In the genomic region with DNA sequence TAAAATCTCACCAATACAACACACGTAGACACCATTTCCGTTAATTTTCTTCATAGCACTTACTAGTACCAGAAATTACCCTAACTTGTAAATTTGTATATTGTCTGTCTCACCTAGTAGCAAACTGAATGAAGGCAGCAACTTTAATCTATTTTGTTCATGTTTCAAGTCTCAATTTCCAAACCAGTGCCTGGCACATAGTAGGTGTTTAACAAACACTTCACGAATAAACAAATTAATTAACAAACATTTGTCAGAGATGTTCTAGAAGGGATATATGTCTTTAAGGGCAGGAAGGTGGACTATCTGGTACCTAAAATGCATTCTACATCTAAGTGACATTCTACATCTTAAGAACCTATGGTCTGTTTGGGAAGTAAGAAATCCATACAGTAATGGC, we compare ENCODE assay signal across 1 cellular context.
TF ChIP-seq lines count a peak whose summit lies in the region.

No MANE protein-coding gene starts in this region.

TF ChIP-seq in SK-N-SH, 30 proteins besides CTCF, POLR2A, EP300 and RAD21 (continued from another document):
- TF ChIP-seq, protein P1, sequence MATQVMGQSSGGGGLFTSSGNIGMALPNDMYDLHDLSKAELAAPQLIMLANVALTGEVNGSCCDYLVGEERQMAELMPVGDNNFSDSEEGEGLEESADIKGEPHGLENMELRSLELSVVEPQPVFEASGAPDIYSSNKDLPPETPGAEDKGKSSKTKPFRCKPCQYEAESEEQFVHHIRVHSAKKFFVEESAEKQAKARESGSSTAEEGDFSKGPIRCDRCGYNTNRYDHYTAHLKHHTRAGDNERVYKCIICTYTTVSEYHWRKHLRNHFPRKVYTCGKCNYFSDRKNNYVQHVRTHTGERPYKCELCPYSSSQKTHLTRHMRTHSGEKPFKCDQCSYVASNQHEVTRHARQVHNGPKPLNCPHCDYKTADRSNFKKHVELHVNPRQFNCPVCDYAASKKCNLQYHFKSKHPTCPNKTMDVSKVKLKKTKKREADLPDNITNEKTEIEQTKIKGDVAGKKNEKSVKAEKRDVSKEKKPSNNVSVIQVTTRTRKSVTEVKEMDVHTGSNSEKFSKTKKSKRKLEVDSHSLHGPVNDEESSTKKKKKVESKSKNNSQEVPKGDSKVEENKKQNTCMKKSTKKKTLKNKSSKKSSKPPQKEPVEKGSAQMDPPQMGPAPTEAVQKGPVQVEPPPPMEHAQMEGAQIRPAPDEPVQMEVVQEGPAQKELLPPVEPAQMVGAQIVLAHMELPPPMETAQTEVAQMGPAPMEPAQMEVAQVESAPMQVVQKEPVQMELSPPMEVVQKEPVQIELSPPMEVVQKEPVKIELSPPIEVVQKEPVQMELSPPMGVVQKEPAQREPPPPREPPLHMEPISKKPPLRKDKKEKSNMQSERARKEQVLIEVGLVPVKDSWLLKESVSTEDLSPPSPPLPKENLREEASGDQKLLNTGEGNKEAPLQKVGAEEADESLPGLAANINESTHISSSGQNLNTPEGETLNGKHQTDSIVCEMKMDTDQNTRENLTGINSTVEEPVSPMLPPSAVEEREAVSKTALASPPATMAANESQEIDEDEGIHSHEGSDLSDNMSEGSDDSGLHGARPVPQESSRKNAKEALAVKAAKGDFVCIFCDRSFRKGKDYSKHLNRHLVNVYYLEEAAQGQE (IDR thresholded peaks at IDR 0.05; ENCODE audit: low read depth, low read length): no peak
- TF ChIP-seq TAF1 (IDR thresholded peaks at IDR 0.05; ENCODE audit: borderline replicate concordance, low read depth, low read length) (no peak), ELF1 (IDR thresholded peaks at IDR 0.05) (no peak), RCOR1 (IDR thresholded peaks at IDR 0.05; ENCODE audit: low read length) (no peak), RXRA (IDR thresholded peaks at IDR 0.05; ENCODE audit: borderline replicate concordance, low read depth) (no peak), CHD2 (IDR thresholded peaks at IDR 0.05; ENCODE audit: low read length, partially characterized antibody) (no peak), FOXM1 (IDR thresholded peaks at IDR 0.05; ENCODE audit: low read depth) (no peak), SIN3A (IDR thresholded peaks at IDR 0.05; ENCODE audit: borderline replicate concordance, low read depth, low read length) (no peak), SMC3 (IDR thresholded peaks at IDR 0.05; ENCODE audit: low read depth, low read length) (no peak), MXI1 (IDR thresholded peaks at IDR 0.05; ENCODE audit: low read depth, low read length) (no peak), POLR2AphosphoS5 (IDR thresholded peaks at IDR 0.05; ENCODE audit: low read depth, low read length) (no peak)
- TF ChIP-seq, protein P2, sequence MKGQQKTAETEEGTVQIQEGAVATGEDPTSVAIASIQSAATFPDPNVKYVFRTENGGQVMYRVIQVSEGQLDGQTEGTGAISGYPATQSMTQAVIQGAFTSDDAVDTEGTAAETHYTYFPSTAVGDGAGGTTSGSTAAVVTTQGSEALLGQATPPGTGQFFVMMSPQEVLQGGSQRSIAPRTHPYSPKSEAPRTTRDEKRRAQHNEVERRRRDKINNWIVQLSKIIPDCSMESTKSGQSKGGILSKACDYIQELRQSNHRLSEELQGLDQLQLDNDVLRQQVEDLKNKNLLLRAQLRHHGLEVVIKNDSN (IDR thresholded peaks at IDR 0.05; ENCODE audit: borderline replicate concordance, low read depth): no peak
- TF ChIP-seq, protein P3, sequence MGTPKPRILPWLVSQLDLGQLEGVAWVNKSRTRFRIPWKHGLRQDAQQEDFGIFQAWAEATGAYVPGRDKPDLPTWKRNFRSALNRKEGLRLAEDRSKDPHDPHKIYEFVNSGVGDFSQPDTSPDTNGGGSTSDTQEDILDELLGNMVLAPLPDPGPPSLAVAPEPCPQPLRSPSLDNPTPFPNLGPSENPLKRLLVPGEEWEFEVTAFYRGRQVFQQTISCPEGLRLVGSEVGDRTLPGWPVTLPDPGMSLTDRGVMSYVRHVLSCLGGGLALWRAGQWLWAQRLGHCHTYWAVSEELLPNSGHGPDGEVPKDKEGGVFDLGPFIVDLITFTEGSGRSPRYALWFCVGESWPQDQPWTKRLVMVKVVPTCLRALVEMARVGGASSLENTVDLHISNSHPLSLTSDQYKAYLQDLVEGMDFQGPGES (IDR thresholded peaks at IDR 0.05; ENCODE audit: low read depth, low read length): no peak
